Comparison of ENCODE assay signal across 1 cellular context in the genomic region with DNA sequence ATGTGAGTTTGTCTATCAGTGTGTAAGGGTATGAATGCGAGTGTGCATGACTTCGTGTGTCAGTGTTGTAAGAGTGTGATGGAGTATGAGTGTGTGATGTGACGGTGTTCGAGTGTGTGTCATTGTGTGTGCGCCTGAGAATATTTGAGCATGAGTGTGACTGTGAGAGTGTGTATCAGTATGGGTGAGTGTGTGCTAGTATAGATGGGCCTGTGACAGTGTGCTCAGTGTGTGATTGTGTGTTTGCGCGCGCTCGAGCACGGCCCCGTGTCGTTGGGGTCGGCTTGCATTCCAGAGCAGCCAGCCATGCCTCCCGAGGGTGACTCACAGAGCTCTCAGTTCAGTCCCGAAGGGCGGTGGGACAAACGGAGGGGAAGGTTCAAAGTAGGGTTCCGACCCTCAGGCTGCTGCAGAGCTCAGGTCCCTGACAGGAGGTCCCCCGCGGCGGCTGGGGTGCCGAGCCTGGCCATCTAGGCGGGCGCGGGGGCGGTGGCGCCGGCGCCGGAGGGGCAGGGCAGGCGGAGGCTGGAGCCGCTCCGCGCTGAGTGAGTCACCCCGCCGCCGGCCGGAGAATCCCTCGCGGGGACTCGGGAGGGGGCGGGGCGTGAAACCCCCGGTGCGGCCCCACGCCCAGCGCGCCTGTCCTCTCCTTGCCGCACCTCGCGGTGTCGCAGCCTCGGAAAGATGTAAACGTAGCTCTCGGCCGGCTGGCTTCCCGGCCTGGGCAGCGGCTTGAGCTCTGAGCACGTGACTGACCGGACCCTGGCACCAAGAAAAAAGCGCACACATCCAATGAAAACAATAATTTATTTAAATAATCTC.
TF ChIP-seq lines count a peak whose summit lies in the region.

No MANE protein-coding gene starts in this region.

TF ChIP-seq in K562, 482 proteins besides CTCF, POLR2A, EP300 and RAD21 (continued from another document and continues in another):
- TF ChIP-seq ZNF407 (IDR thresholded peaks at IDR 0.05; ENCODE audit: low read depth) (peak; percentile 51; the same call in 1 of the 2 replicates), TFAP4 (CRISPR knock-in tag; IDR thresholded peaks at IDR 0.05; ENCODE audit: borderline replicate concordance) (peak; percentile 77), NFIX (CRISPR knock-in tag; IDR thresholded peaks at IDR 0.05; ENCODE audit: low read depth) (no peak), MTF1 (CRISPR knock-in tag; IDR thresholded peaks at IDR 0.05; ENCODE audit: borderline replicate concordance) (no peak), TCFL5 (CRISPR knock-in tag; conservative IDR thresholded peaks at IDR 0.05) (no peak), ATF3 (IDR thresholded peaks at IDR 0.05) (peak; percentile 82), ATF3 (CRISPR knock-in tag; conservative IDR thresholded peaks at IDR 0.05) (peak; percentile 92), MAX (CRISPR knock-in tag; IDR thresholded peaks at IDR 0.05) (peak; percentile 82), RBM22 (IDR thresholded peaks at IDR 0.05; ENCODE audit: low read depth, low read length, poor library complexity, severe bottlenecking) (peak; percentile 54), NR2C1 (IDR thresholded peaks at IDR 0.05) (no peak), NR2C1 (tag; IDR thresholded peaks at IDR 0.05) (no peak), ARID1B (IDR thresholded peaks at IDR 0.05) (peak; percentile 68), ZNF175 (CRISPR knock-in tag; IDR thresholded peaks at IDR 0.05; ENCODE audit: low read depth) (peak; percentile 69; the same call in 1 of the 2 replicates), CREB3 (tag; conservative IDR thresholded peaks at IDR 0.05; ENCODE audit: low read depth) (no peak), U2AF1 (optimal IDR thresholded peaks at IDR 0.05; ENCODE audit: low read depth, low read length) (peak; percentile 25), RB1 (IDR thresholded peaks at IDR 0.05; ENCODE audit: low read depth) (peak; percentile 93), HDGF (IDR thresholded peaks at IDR 0.05) (peak; percentile 100), BRD9 (IDR thresholded peaks at IDR 0.05; ENCODE audit: low read depth, partially characterized antibody) (no peak), ZNF764 (CRISPR knock-in tag; IDR thresholded peaks at IDR 0.05; ENCODE audit: low read depth) (no peak), EWSR1 (IDR thresholded peaks at IDR 0.05; ENCODE audit: borderline replicate concordance, low read depth, partially characterized antibody) (no peak), ATF7 (IDR thresholded peaks at IDR 0.05) (peak; percentile 89), SRSF7 (optimal IDR thresholded peaks at IDR 0.05; ENCODE audit: low read depth, low read length) (no peak), RUNX1 (IDR thresholded peaks at IDR 0.05; ENCODE audit: low read depth) (no peak), ZNF384 (IDR thresholded peaks at IDR 0.05; ENCODE audit: low read depth, low read length) (no peak), CEBPB (tag; IDR thresholded peaks at IDR 0.05) (no peak), PCBP1 (IDR thresholded peaks at IDR 0.05; ENCODE audit: low read depth, low read length, poor library complexity, severe bottlenecking) (peak; percentile 53), TBP (optimal IDR thresholded peaks at IDR 0.05; ENCODE audit: low read depth, low read length) (peak; percentile 50), EP400 (IDR thresholded peaks at IDR 0.05) (peak; percentile 78), TEAD4 (IDR thresholded peaks at IDR 0.05; ENCODE audit: low read length) (peak; percentile 43), TEAD4 (CRISPR knock-in tag; IDR thresholded peaks at IDR 0.05; ENCODE audit: borderline replicate concordance) (no peak), EGR1 (conservative IDR thresholded peaks at IDR 0.05) (peak; percentile 93), TRIM25 (IDR thresholded peaks at IDR 0.05; ENCODE audit: borderline replicate concordance) (peak; percentile 71; the same call in 1 of the 2 replicates), NFE2L1 (tag; IDR thresholded peaks at IDR 0.05; ENCODE audit: borderline replicate concordance, low read depth) (no peak), POLR2H (tag; IDR thresholded peaks at IDR 0.05; ENCODE audit: low read depth) (peak; percentile 77), FOXO4 (CRISPR knock-in tag; IDR thresholded peaks at IDR 0.05) (no peak)
- TF ChIP-seq, protein P1, sequence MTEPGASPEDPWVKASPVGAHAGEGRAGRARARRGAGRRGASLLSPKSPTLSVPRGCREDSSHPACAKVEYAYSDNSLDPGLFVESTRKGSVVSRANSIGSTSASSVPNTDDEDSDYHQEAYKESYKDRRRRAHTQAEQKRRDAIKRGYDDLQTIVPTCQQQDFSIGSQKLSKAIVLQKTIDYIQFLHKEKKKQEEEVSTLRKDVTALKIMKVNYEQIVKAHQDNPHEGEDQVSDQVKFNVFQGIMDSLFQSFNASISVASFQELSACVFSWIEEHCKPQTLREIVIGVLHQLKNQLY (CRISPR knock-in tag; conservative IDR thresholded peaks at IDR 0.05): no peak
- TF ChIP-seq, protein P2, sequence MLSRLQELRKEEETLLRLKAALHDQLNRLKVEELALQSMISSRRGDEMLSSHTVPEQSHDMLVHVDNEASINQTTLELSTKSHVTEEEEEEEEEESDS (CRISPR knock-in tag; IDR thresholded peaks at IDR 0.05): no peak
- TF ChIP-seq, protein P3, sequence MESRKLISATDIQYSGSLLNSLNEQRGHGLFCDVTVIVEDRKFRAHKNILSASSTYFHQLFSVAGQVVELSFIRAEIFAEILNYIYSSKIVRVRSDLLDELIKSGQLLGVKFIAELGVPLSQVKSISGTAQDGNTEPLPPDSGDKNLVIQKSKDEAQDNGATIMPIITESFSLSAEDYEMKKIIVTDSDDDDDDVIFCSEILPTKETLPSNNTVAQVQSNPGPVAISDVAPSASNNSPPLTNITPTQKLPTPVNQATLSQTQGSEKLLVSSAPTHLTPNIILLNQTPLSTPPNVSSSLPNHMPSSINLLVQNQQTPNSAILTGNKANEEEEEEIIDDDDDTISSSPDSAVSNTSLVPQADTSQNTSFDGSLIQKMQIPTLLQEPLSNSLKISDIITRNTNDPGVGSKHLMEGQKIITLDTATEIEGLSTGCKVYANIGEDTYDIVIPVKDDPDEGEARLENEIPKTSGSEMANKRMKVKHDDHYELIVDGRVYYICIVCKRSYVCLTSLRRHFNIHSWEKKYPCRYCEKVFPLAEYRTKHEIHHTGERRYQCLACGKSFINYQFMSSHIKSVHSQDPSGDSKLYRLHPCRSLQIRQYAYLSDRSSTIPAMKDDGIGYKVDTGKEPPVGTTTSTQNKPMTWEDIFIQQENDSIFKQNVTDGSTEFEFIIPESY (CRISPR knock-in tag; IDR thresholded peaks at IDR 0.05): peak; percentile 86; the same call in 1 of the 2 replicates
- TF ChIP-seq, protein P4, sequence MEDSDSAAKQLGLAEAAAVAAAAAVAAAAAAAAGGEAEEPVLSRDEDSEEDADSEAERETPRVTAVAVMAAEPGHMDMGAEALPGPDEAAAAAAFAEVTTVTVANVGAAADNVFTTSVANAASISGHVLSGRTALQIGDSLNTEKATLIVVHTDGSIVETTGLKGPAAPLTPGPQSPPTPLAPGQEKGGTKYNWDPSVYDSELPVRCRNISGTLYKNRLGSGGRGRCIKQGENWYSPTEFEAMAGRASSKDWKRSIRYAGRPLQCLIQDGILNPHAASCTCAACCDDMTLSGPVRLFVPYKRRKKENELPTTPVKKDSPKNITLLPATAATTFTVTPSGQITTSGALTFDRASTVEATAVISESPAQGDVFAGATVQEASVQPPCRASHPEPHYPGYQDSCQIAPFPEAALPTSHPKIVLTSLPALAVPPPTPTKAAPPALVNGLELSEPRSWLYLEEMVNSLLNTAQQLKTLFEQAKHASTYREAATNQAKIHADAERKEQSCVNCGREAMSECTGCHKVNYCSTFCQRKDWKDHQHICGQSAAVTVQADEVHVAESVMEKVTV (CRISPR knock-in tag; IDR thresholded peaks at IDR 0.05): 0 out of 2 replicates have a peak, but pooled peaks have one; percentile 50
